In genomic region chr1:2474933-2475371, GRCh38 we compare ENCODE assay signal across 1 cellular context.
A peak's percentile ranks its signal among the peaks of the same experiment; 100 is the strongest.
TF ChIP-seq lines count a peak whose summit lies in the region.

No MANE protein-coding gene starts in this region.

TF ChIP-seq in K562, 482 proteins besides CTCF, POLR2A, EP300 and RAD21:
- peak; percentile 72 for TF ChIP-seq TFAP4 (CRISPR knock-in tag; IDR thresholded peaks at IDR 0.05; ENCODE audit: borderline replicate concordance)
- no peak for TF ChIP-seq SMARCB1 (IDR thresholded peaks at IDR 0.05; ENCODE audit: insufficient read length, low read depth)
- TF ChIP-seq VEZF1 (CRISPR knock-in tag; IDR thresholded peaks at IDR 0.05) = peak; percentile 26; the same call in 1 of the 2 replicates
